14 cellular contexts compared by ENCODE assay signal in the genomic region with DNA sequence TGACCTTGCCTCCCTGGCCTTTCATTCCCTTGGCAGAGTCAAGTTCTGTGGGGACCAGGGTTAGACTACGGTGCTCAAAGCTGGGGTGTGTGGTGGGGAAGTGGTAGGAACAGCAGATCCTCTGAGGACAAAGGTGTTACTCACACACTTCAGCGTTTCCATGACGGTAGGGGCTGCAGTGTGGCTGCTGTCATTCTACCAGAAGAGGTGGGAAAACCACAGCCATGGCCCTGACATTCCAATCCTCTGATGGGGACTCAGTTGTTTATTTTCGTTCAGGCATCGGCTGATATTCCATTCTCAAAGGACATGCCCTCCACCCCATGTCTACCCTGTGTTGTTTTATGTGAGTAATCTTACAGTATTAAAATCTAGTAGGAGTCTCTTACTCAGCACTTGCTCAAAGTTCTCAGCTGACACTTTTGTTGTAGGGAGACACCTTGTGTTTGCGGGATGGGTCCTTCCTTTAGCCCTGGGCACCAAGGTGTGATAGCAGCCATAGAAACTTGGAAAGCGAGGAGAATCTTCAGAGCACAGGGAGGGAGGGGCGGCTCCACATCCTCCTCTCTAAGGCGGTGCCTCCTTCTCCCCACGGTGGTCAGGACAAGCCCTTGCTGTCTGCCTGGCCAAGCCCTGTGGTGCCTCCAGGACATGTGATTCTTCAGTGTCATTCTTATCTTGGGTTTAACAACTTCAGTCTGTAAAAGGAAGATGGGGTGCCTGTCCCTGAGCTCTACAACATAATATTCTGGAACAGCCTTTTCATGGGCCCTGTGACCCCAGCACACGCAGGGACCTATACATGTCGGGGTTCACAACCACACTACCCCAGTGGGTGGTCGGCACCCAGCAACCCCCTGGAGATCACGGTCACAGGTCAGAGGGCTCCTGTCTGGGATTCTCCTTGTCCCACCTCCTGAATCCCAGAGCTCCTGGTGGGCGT. TPM values are rescaled to one million over a fixed set of nuclear protein-coding genes. Genes with fewer than 3 reads are reported as not detected.
DNase-seq lines count a peak whose midpoint lies in the region; ATAC-seq and TF ChIP-seq lines count a peak whose summit lies in the region.
"Not testable (repeated sequence)": the region's sequence is repeated elsewhere in the genome, so short reads cannot be mapped to it uniquely, and the experiment has no call there.
"Had no signal": no experiment of that assay in that cellular context is flagged by ENCODE, and none has a peak within 500 bp of the region (broad histone marks: within the 10 kb centered on the region; RNA-seq: fewer than 3 reads in every experiment).

No MANE protein-coding gene starts in this region.

- not testable (repeated sequence) for H3K9me3 Mint-ChIP-seq in immature natural killer cell; natural killer cell; stimulated activated effector memory CD8-positive, alpha-beta T cell treated with anti-CD3 and anti-CD28 coated beads, Interleukin-12 subunit alpha, Interleukin-12 subunit beta, amount 100 ng/mL, for 72 hours

- RAD21 ChIA-PET in HCT116 (lab: Charles Lee; ENCODE audit: low non-redundant PET in 1 of 2, low total read pairs in 2 of 2, uncharacterized antibody in 2 of 2, unreplicated experiment in 2 of 2), result not testable (repeated sequence)

- TF ChIP-seq RAD21 in HCT116 (IDR thresholded peaks at IDR 0.05; ENCODE audit: low read depth), result not testable (repeated sequence)

- peak; percentile 70 for ATAC-seq in HCT116
- peak; percentile 64 to 83 (median 81) for ATAC-seq in natural killer cell
- ATAC-seq in stimulated activated effector memory CD8-positive, alpha-beta T cell treated with anti-CD3 and anti-CD28 coated beads, Interleukin-12 subunit alpha, Interleukin-12 subunit beta, amount 100 ng/mL, for 72 hours, result peak; percentile 63

- DNase-seq in A172 (ENCODE audit: low spot score) (peak; percentile 94), HCT116 (ENCODE audit: low read depth, low spot score) (peak; percentile 8), LoVo (ENCODE audit: low spot score) (peak; percentile 46), SJSA1 (ENCODE audit: low read depth in 1 of 2, low spot score in 2 of 2) (peak; percentile 90 to 96), astrocyte of the hippocampus (ENCODE audit: low read depth, low spot score) (peak; percentile 41), immature natural killer cell (peak; percentile 76 to 77 (median 77)), natural killer cell (peak; percentile 47)
- not testable (repeated sequence) for DNase-seq in stimulated activated effector memory CD8-positive, alpha-beta T cell treated with anti-CD3 and anti-CD28 coated beads, Interleukin-12 subunit alpha, Interleukin-12 subunit beta, amount 100 ng/mL, for 72 hours (ENCODE audit: low spot score in 2 of 2)

- H3K79me2 ChIP-seq in HCT116 (ENCODE audit: insufficient read depth, low read length), result not testable (repeated sequence)

- H3K4me1 Mint-ChIP-seq in immature natural killer cell (peaks cover 37 to 43% of the 10 kb centered on the region in 2 donors), natural killer cell (peaks cover 48 to 66% of the 10 kb centered on the region in 2 donors)
- H3K4me1 Mint-ChIP-seq in stimulated activated effector memory CD8-positive, alpha-beta T cell treated with anti-CD3 and anti-CD28 coated beads, Interleukin-12 subunit alpha, Interleukin-12 subunit beta, amount 100 ng/mL, for 72 hours, result not testable (repeated sequence)

- not testable (repeated sequence) for H3K27me3 ChIP-seq in HCT116 (ENCODE audit: insufficient read depth, low read length); SJSA1 (replicated peaks)

- not testable (repeated sequence) for H3K9ac ChIP-seq in HCT116 (ENCODE audit: low read length)

- H3K27me3 Mint-ChIP-seq in immature natural killer cell (ENCODE audit: low read depth in 3 of 3), result peaks cover 11 to 27% (median 13%) of the 10 kb centered on the region in 3 donors
- H3K27me3 Mint-ChIP-seq in natural killer cell (ENCODE audit: low read depth in 2 of 2), result not testable (repeated sequence)

- H3K4me3 ChIP-seq in HCT116 (replicated peaks in 1 of 2; ENCODE audit: low read depth in 1 of 2, low read length in 2 of 2); SJSA1: not testable (repeated sequence)

- TF ChIP-seq CTCF in HCT116 (IDR thresholded peaks at IDR 0.05 in 2 of 3, conservative IDR thresholded peaks at IDR 0.05 in 1 of 3; ENCODE audit: borderline replicate concordance in 1 of 3, insufficient read depth in 1 of 3, low read depth in 2 of 3, low read length in 2 of 3); natural killer cell (IDR thresholded peaks at IDR 0.05): not testable (repeated sequence)

- H3K9me2 ChIP-seq in HCT116 (ENCODE audit: insufficient read depth), result not testable (repeated sequence)

- H4K20me1 ChIP-seq in HCT116 (ENCODE audit: insufficient read depth), result not testable (repeated sequence)

- H3K4me1 ChIP-seq in HCT116 (ENCODE audit: control insufficient read depth in 1 of 2, insufficient read depth in 2 of 2, low read length in 2 of 2), result not testable (repeated sequence)
- peaks cover 14% of the 10 kb centered on the region for H3K4me1 ChIP-seq in SJSA1 (replicated peaks)

- H3K9me3 ChIP-seq in HCT116 (ENCODE audit: control insufficient read depth in 1 of 2, insufficient read depth in 1 of 2, low read depth in 1 of 2, low read length in 2 of 2); SJSA1 (replicated peaks): not testable (repeated sequence)

- TF ChIP-seq POLR2A in HCT116 (IDR thresholded peaks at IDR 0.05; ENCODE audit: borderline replicate concordance, extremely low read depth, insufficient read depth, insufficient read length), result not testable (repeated sequence)

- peaks cover 4 to 23% (median 7%) of the 10 kb centered on the region in 3 donors for H3K36me3 Mint-ChIP-seq in immature natural killer cell
- not testable (repeated sequence) for H3K36me3 Mint-ChIP-seq in natural killer cell; stimulated activated effector memory CD8-positive, alpha-beta T cell treated with anti-CD3 and anti-CD28 coated beads, Interleukin-12 subunit alpha, Interleukin-12 subunit beta, amount 100 ng/mL, for 72 hours

- not testable (repeated sequence) for H3K36me3 ChIP-seq in HCT116 (ENCODE audit: control insufficient read depth in 1 of 2, insufficient read depth in 2 of 2, low read length in 2 of 2); SJSA1

- POLR2A ChIA-PET in HCT116 (lab: Charles Lee), result not testable (repeated sequence)

- not testable (repeated sequence) for H3K27ac ChIP-seq in HCT116 (ENCODE audit: low read depth, low read length)
- H3K27ac ChIP-seq in SJSA1, result peak overlapping the region; percentile 70

- H3K4me2 ChIP-seq in HCT116 (ENCODE audit: low read length), result not testable (repeated sequence)

- H3K27ac Mint-ChIP-seq in immature natural killer cell (peak overlapping the region; percentile 87 to 98 (median 92)), natural killer cell (peak overlapping the region; percentile 91 to 93)
- H3K27ac Mint-ChIP-seq in stimulated activated effector memory CD8-positive, alpha-beta T cell treated with anti-CD3 and anti-CD28 coated beads, Interleukin-12 subunit alpha, Interleukin-12 subunit beta, amount 100 ng/mL, for 72 hours, result not testable (repeated sequence)

- H2AFZ ChIP-seq in HCT116 (ENCODE audit: low read depth, low read length, poor library complexity, severe bottlenecking), result not testable (repeated sequence)

- not testable (repeated sequence) for BruUV-seq in HCT116 (replicated peaks; lab: Mats Ljungman, UMichigan)

- CTCF ChIA-PET in HCT116 (lab: Charles Lee), result not testable (repeated sequence)

- intact Hi-C loops in HCT116 (cut with micrococcal nuclease) (loop anchor here (10.0 kb wide), 1 partner anchor 84 kb away; the partner anchor contains the start of gene KIR3DL2), natural killer cell (cut with micrococcal nuclease) (loop anchor here (1.0 kb wide), 1 partner anchor 61 kb away; the partner anchor contains the start of gene KIR2DS4)

- peak overlapping the region; percentile 66 to 88 (median 75) for H3K4me3 Mint-ChIP-seq in immature natural killer cell
- peak overlapping the region; percentile 76 for H3K4me3 Mint-ChIP-seq in natural killer cell
- not testable (repeated sequence) for H3K4me3 Mint-ChIP-seq in stimulated activated effector memory CD8-positive, alpha-beta T cell treated with anti-CD3 and anti-CD28 coated beads, Interleukin-12 subunit alpha, Interleukin-12 subunit beta, amount 100 ng/mL, for 72 hours

RNA-seq across cellular contexts. Expression of gene KIR2DL1, which starts 1.7 kb away (rescaled TPM):
- total RNA-seq in A172 (2014; rRNA removed; shearing (Covaris generic)), result not detected in 2 replicates
- total RNA-seq in HCT116 (2021; ENCODE audit: unreplicated experiment) (not detected), natural killer cell (10 to 100 TPM; 39.5 to 88.2 (median 70.8) TPM)
- polyA plus RNA-seq in HCT116 (2012), result not detected in 2 replicates
- not detected in 2 replicates for total RNA-seq in SJSA1 (2014; rRNA removed; shearing (Covaris generic))
- 10 to 100 TPM; 56.9 to 93.2 (median 74.6) TPM for polyA plus RNA-seq in immature natural killer cell
- total RNA-seq: Caco-2; CD4-positive, alpha-beta memory T cell; GM23338; K562; LHCN-M2; PC-9 had no signal
- polyA plus RNA-seq: GM23338, K562 had no signal

RNA-seq across cellular contexts. Expression of gene KIR2DL4, which starts 32.1 kb away (rescaled TPM):
- not detected in 2 replicates for total RNA-seq in A172 (2014; rRNA removed; shearing (Covaris generic))
- total RNA-seq in HCT116 (2021; ENCODE audit: unreplicated experiment), result not detected
- polyA plus RNA-seq in HCT116 (2012), result not detected in 2 replicates
- not detected in 2 replicates for total RNA-seq in SJSA1 (2014; rRNA removed; shearing (Covaris generic))
- 10 to 100 TPM; 26.5 to 67.2 (median 61.6) TPM for polyA plus RNA-seq in immature natural killer cell
- total RNA-seq in natural killer cell, result 10 to 100 TPM in 1 of 3 donors, 1 to 10 TPM in 2; 7.1 to 14.5 (median 7.3) TPM
- total RNA-seq: Caco-2; CD4-positive, alpha-beta memory T cell; GM23338; K562; LHCN-M2; PC-9 had no signal
- polyA plus RNA-seq: CD4-positive, alpha-beta memory T cell; GM23338; K562 had no signal

RNA-seq across cellular contexts. Expression of gene KIR2DL3, which starts 33.0 kb away (rescaled TPM):
- total RNA-seq in A172 (2014; rRNA removed; shearing (Covaris generic)), result not detected in 2 replicates
- total RNA-seq in HCT116 (2021; ENCODE audit: unreplicated experiment), result not detected
- polyA plus RNA-seq in HCT116 (2012), result not detected in 2 replicates
- total RNA-seq in SJSA1 (2014; rRNA removed; shearing (Covaris generic)), result not detected in 2 replicates
- 10 to 100 TPM; 38.6 to 81.1 (median 72.4) TPM for polyA plus RNA-seq in immature natural killer cell
- total RNA-seq in natural killer cell, result 10 to 100 TPM; 40.7 to 57.3 (median 54.1) TPM
- total RNA-seq: Caco-2; CD4-positive, alpha-beta memory T cell; GM23338; K562; LHCN-M2; PC-9 had no signal
- polyA plus RNA-seq: CD4-positive, alpha-beta memory T cell; GM23338; K562 had no signal

RNA-seq across cellular contexts. Expression of gene KIR3DL1, which starts 45.0 kb away (rescaled TPM):
- total RNA-seq in A172 (2014; rRNA removed; shearing (Covaris generic)), result not detected in 2 replicates
- total RNA-seq in HCT116 (2021; ENCODE audit: unreplicated experiment) (not detected), natural killer cell (10 to 100 TPM; 34.7 to 97.1 (median 41.2) TPM)
- polyA plus RNA-seq in HCT116 (2012), result not detected in 2 replicates
- total RNA-seq in SJSA1 (2014; rRNA removed; shearing (Covaris generic)), result not detected in 2 replicates
- 100 to 1,000 TPM; 140 to 162 (median 144) TPM for polyA plus RNA-seq in immature natural killer cell
- total RNA-seq: Caco-2; CD4-positive, alpha-beta memory T cell; GM23338; K562; LHCN-M2; PC-9 had no signal
- polyA plus RNA-seq: GM23338, K562 had no signal

RNA-seq across cellular contexts. Expression of gene KIR3DL3, which starts 47.0 kb away (rescaled TPM):
- total RNA-seq in A172 (2014; rRNA removed; shearing (Covaris generic)), result not detected in 2 replicates
- total RNA-seq in HCT116 (2021; ENCODE audit: unreplicated experiment) (not detected), natural killer cell (not detected)
- polyA plus RNA-seq in HCT116 (2012), result not detected in 2 replicates
- not detected in 2 replicates for total RNA-seq in SJSA1 (2014; rRNA removed; shearing (Covaris generic))
- polyA plus RNA-seq in immature natural killer cell, result not detected
- total RNA-seq: Caco-2; CD4-positive, alpha-beta memory T cell; GM23338; K562; LHCN-M2; PC-9 had no signal
- polyA plus RNA-seq: CD4-positive, alpha-beta memory T cell; GM23338 had no signal

Comparison
In these comparisons a context has a peak if more than half of its experiments do, and no peak if none do; other contexts are left out.
1. RNA of gene KIR2DL1, which starts 1.7 kb away (total RNA-seq): 39.5 to 88.2 TPM in natural killer cell; not detected in A172, not detected in HCT116 (single experiment) and not detected in SJSA1; every median in the first group is over 10 times any median in the second.
2. RNA of gene KIR2DL3, which starts 33.0 kb away (total RNA-seq): 40.7 to 57.3 TPM in natural killer cell; not detected in A172, not detected in HCT116 (single experiment) and not detected in SJSA1; every median in the first group is over 10 times any median in the second.
3. Peak in every context shown above with its lines, with median percentiles within 50 percentile points of each other: ATAC-seq.